In the genomic region with DNA sequence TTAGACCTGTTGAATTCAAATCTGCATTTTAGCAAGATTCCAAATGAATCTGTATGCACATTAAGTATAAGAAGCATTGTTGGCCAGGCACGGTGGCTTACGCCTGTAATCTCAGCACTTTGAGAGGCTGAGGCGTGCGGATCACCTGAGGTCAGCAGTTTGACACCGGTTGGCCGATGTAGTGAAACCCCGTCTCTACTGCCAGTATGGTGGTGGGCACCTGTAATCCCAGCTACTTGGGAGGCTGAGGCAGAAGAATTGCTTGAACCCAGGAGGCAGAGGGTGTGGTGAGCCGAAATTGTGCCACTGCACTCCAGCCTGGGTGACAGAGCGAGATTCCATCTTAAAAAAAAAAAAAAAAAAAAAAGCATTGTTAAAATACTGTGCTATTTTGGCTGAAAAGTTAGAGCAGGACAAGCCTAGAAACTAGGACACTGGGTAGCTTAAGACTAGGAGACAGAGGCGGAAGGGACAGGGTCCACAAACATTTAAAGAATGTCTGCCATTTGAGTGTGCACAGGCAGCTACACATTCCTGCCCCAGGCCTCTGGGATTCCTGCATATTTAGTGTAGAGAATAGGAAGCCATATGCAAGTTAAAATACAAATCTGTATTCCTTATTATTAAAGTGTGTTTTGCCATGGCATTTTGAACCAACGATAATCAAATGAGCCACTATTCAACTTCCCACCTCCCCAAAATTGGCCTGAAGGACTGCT, we compare ENCODE assay signal across 15 cellular contexts. TPM values are rescaled to one million over a fixed set of nuclear protein-coding genes. Genes with fewer than 3 reads are reported as not detected.
DNase-seq lines count a peak whose midpoint lies in the region; ATAC-seq and TF ChIP-seq lines count a peak whose summit lies in the region.
"Had no signal": no experiment of that assay in that cellular context is flagged by ENCODE, and none has a peak within 500 bp of the region (broad histone marks: within the 10 kb centered on the region; RNA-seq: fewer than 3 reads in every experiment).

No MANE protein-coding gene starts in this region.

- no peaks in the 10 kb centered on the region for H3F3A ChIP-seq in Loucy (ENCODE audit: low read depth)

- POLR2A ChIA-PET in BJ (lab: Charles Lee), result interaction anchor here (0.8 to 1.2 kb wide), 2 partner anchors 14 to 45 kb away, joined by 3 to 4 read pairs; a partner anchor contains a TSS

- H2AFZ ChIP-seq in Loucy (ENCODE audit: low read length), result peak overlapping the region; percentile 41; the same call in 1 of the 2 replicates

- no peak overlapping the region for H3K4me3 Mint-ChIP-seq in nephron
- H3K4me3 Mint-ChIP-seq: activated naive CD4-positive, alpha-beta T cell treated with anti-CD3 and anti-CD28 coated beads, Interleukin-2, amount 50 U/mL, for 24 hours had no signal

- ATAC-seq in GM19397 (IDR thresholded peaks at IDR 0.05; ENCODE audit: unreplicated experiment), result no peak

- no peak overlapping the region for H3K9ac ChIP-seq in Loucy (ENCODE audit: low read depth, low read length, poor library complexity, severe bottlenecking)

- CTCF ChIA-PET in BJ (lab: Yijun Ruan, JAX), result interaction anchor here (1.4 kb wide), 1 partner anchor 45 kb away, joined by 4 read pairs; a partner anchor contains a TSS

- H3K9me3 ChIP-seq in Loucy (ENCODE audit: insufficient read depth, low read depth, low read length), result no peaks in the 10 kb centered on the region
- H3K9me3 ChIP-seq: gastrocnemius medialis, tibial nerve had no signal

- DNase-seq in BJ (ENCODE audit: low read depth) (peak; percentile 14), epithelial cell of proximal tubule (ENCODE audit: low read depth) (peak; percentile 18), NCI-H2227 treated with DMSO at 0.1 percent for 48 hours (lab: John Stamatoyannopoulos, UW) (no peak), SHP77 treated with DMSO at 0.1 percent for 48 hours (lab: John Stamatoyannopoulos, UW) (no peak), NCI-H2171 treated with DMSO at 0.1 percent for 48 hours (lab: John Stamatoyannopoulos, UW) (no peak)
- DNase-seq: activated CD4-positive, alpha-beta T cell treated with anti-CD3 and anti-CD28 coated beads, Interleukin-2, amount 50 U/mL, for 4 hours; CD4-positive, alpha-beta memory T cell; gastrocnemius medialis; NCI-H1436 treated with DMSO at 0.1 percent for 48 hours had no signal

- no peaks in the 10 kb centered on the region for H3K36me3 Mint-ChIP-seq in nephron (ENCODE audit: low read depth)
- H3K36me3 Mint-ChIP-seq: activated naive CD4-positive, alpha-beta T cell treated with anti-CD3 and anti-CD28 coated beads, Interleukin-2, amount 50 U/mL, for 24 hours; CD4-positive, alpha-beta memory T cell had no signal

- no peak overlapping the region for H3K4me2 ChIP-seq in Loucy (ENCODE audit: low read depth, low read length, poor library complexity, severe bottlenecking)

- H3K36me3 ChIP-seq in BJ (ENCODE audit: control insufficient read depth, insufficient read depth, low read length) (no peaks in the 10 kb centered on the region), Loucy (ENCODE audit: insufficient read depth, low read length) (no peaks in the 10 kb centered on the region)
- H3K36me3 ChIP-seq: gastrocnemius medialis, tibial nerve had no signal

- peak overlapping the region in 2 of 3 experiments; percentile 62 to 63 for H3K27ac Mint-ChIP-seq in nephron
- H3K27ac Mint-ChIP-seq: activated naive CD4-positive, alpha-beta T cell treated with anti-CD3 and anti-CD28 coated beads, Interleukin-2, amount 50 U/mL, for 24 hours; CD4-positive, alpha-beta memory T cell had no signal

- TF ChIP-seq CTCF in BJ (IDR thresholded peaks at IDR 0.05; ENCODE audit: insufficient read depth, low read depth, low read length), result no peak
- no peak for TF ChIP-seq CTCF in Loucy (conservative IDR thresholded peaks at IDR 0.05; ENCODE audit: low read length)
- no peak for TF ChIP-seq CTCF in epithelial cell of proximal tubule (conservative IDR thresholded peaks at IDR 0.05; ENCODE audit: low read depth, low read length)
- no peak for TF ChIP-seq CTCF in nephron (IDR thresholded peaks at IDR 0.05; ENCODE audit: unreplicated experiment in 3 of 3)

- H3K79me2 ChIP-seq in Loucy (ENCODE audit: insufficient read depth, low read length), result no peaks in the 10 kb centered on the region

- no peaks in the 10 kb centered on the region for H3K27me3 ChIP-seq in BJ (ENCODE audit: control insufficient read depth, insufficient read depth, low read length)
- no peaks in the 10 kb centered on the region for H3K27me3 ChIP-seq in Loucy (ENCODE audit: insufficient read depth, low read length, poor library complexity, severe bottlenecking)
- H3K27me3 ChIP-seq: gastrocnemius medialis, tibial nerve had no signal

- H3K9me3 Mint-ChIP-seq in nephron, result no peaks in the 10 kb centered on the region
- H3K9me3 Mint-ChIP-seq: activated naive CD4-positive, alpha-beta T cell treated with anti-CD3 and anti-CD28 coated beads, Interleukin-2, amount 50 U/mL, for 24 hours; CD4-positive, alpha-beta memory T cell had no signal

- H3K4me1 ChIP-seq in Loucy (ENCODE audit: insufficient read depth, low read length, poor library complexity, severe bottlenecking), result no peaks in the 10 kb centered on the region

- no peaks in the 10 kb centered on the region for H3K9me2 ChIP-seq in Loucy (replicated peaks; ENCODE audit: low read depth, low read length)

- H3K4me1 Mint-ChIP-seq in nephron, result peaks cover under 1% of the 10 kb centered on the region

- no peak overlapping the region for H3K4me3 ChIP-seq in BJ (ENCODE audit: low read depth, low read length)
- H3K4me3 ChIP-seq in Loucy (ENCODE audit: low read length, poor library complexity, severe bottlenecking), result no peak overlapping the region
- no peak overlapping the region for H3K4me3 ChIP-seq in epithelial cell of proximal tubule (ENCODE audit: low read depth, low read length)
- H3K4me3 ChIP-seq: gastrocnemius medialis, skin epidermis, tibial nerve had no signal

- H3K27me3 Mint-ChIP-seq in nephron (ENCODE audit: low read depth), result peaks cover 4% of the 10 kb centered on the region
- H3K27me3 Mint-ChIP-seq: activated naive CD4-positive, alpha-beta T cell treated with anti-CD3 and anti-CD28 coated beads, Interleukin-2, amount 50 U/mL, for 24 hours; CD4-positive, alpha-beta memory T cell had no signal

- no peaks in the 10 kb centered on the region for H4K20me1 ChIP-seq in Loucy (ENCODE audit: insufficient read depth, low read length, poor library complexity, severe bottlenecking)

RNA-seq across cellular contexts. Expression of a gene that starts 45.1 kb away (rescaled TPM):
- 20,981 and 25,088 TPM in 2 replicates for polyA plus RNA-seq in BJ (2011; rRNA removed)
- 8,632 and 13,700 TPM in 2 replicates for polyA minus RNA-seq in BJ (2011; rRNA and poly(A)+ RNA removed)
- 9,761 and 15,338 TPM in 2 replicates for total RNA-seq in epithelial cell of proximal tubule

Comparison
In these comparisons a context has a peak if more than half of its experiments do, and no peak if none do; other contexts are left out.
1. DNase-seq: peak in BJ (single experiment) and epithelial cell of proximal tubule (single experiment); none in NCI-H2227 treated with DMSO at 0.1 percent for 48 hours (single experiment), SHP77 treated with DMSO at 0.1 percent for 48 hours (single experiment) and NCI-H2171 treated with DMSO at 0.1 percent for 48 hours (single experiment).